Comparison of ENCODE assay signal across 1 cellular context in genomic region chr10:44976352-44977198, GRCh38.
TF ChIP-seq lines count a peak whose summit lies in the region.

No MANE protein-coding gene starts in this region.

TF ChIP-seq in HCT116, 20 proteins besides CTCF, POLR2A, EP300 and RAD21 (continued from another document):
- no peak for TF ChIP-seq REST (IDR thresholded peaks at IDR 0.05; ENCODE audit: low read depth)
- no peak for TF ChIP-seq EGR1 (IDR thresholded peaks at IDR 0.05; ENCODE audit: low read depth)
